In genomic region chr15:49888727-49889126, GRCh38 we compare ENCODE assay signal across 25 cellular contexts.
"Had no signal": no experiment of that assay in that cellular context is flagged by ENCODE, and none has a peak within 500 bp of the region (broad histone marks: within the 10 kb centered on the region; RNA-seq: fewer than 3 reads in every experiment).

No MANE protein-coding gene starts in this region.

- H3K27ac Mint-ChIP-seq: activated CD4-positive, alpha-beta T cell treated with anti-CD3 and anti-CD28 coated beads for 36 hours; activated CD8-positive, alpha-beta memory T cell treated with anti-CD3 and anti-CD28 coated beads, Interleukin-2, amount 10 ng/mL, durations not matched to agents 7 days and 5 days; activated CD8-positive, alpha-beta T cell treated with anti-CD3 and anti-CD28 coated beads, Interleukin-2, amount 10 ng/mL, durations not matched to agents 7 days and 5 days; activated naive CD4-positive, alpha-beta T cell treated with anti-CD3 and anti-CD28 coated beads, Interleukin-2, amount 50 U/mL, for 72 hours; activated T-cell treated with anti-CD3 and anti-CD28 coated beads, Interleukin-2, amount 50 U/mL, for 72 hours; naive B cell had no signal

- H3K36me3 ChIP-seq: colonic mucosa, pancreas, prostate gland had no signal

- H3K4me3 ChIP-seq: colonic mucosa, dorsolateral prefrontal cortex, pancreas, prostate gland had no signal

- H3K9me3 ChIP-seq: colonic mucosa, pancreas, prostate gland had no signal

- H3K4me1 Mint-ChIP-seq: activated CD4-positive, alpha-beta T cell treated with anti-CD3 and anti-CD28 coated beads for 36 hours; activated CD8-positive, alpha-beta memory T cell treated with anti-CD3 and anti-CD28 coated beads, Interleukin-2, amount 10 ng/mL, durations not matched to agents 7 days and 5 days; naive B cell had no signal

- H3K4me1 ChIP-seq: colonic mucosa, pancreas, prostate gland had no signal

- ATAC-seq: activated CD4-positive, alpha-beta T cell treated with anti-CD3 and anti-CD28 coated beads for 36 hours; activated CD8-positive, alpha-beta memory T cell treated with anti-CD3 and anti-CD28 coated beads, Interleukin-2, amount 10 ng/mL, durations not matched to agents 7 days and 5 days; activated CD8-positive, alpha-beta T cell treated with anti-CD3 and anti-CD28 coated beads, Interleukin-2, amount 10 ng/mL, durations not matched to agents 7 days and 5 days; activated naive CD4-positive, alpha-beta T cell treated with anti-CD3 and anti-CD28 coated beads, Interleukin-2, amount 50 U/mL, for 72 hours; activated T-cell treated with anti-CD3 and anti-CD28 coated beads, Interleukin-2, amount 50 U/mL, for 72 hours; left cardiac atrium; left ventricle myocardium superior; pancreas had no signal

- H3K27me3 ChIP-seq: colonic mucosa, dorsolateral prefrontal cortex, pancreas had no signal

- H3K36me3 Mint-ChIP-seq: activated naive CD4-positive, alpha-beta T cell treated with anti-CD3 and anti-CD28 coated beads, Interleukin-2, amount 50 U/mL, for 72 hours; naive B cell had no signal

- H3K9me3 Mint-ChIP-seq: activated naive CD4-positive, alpha-beta T cell treated with anti-CD3 and anti-CD28 coated beads, Interleukin-2, amount 50 U/mL, for 72 hours; activated T-cell treated with anti-CD3 and anti-CD28 coated beads, Interleukin-2, amount 50 U/mL, for 72 hours had no signal

- H3K27ac ChIP-seq: colonic mucosa, dorsolateral prefrontal cortex, pancreas had no signal

- H3K27me3 Mint-ChIP-seq: activated CD4-positive, alpha-beta T cell treated with anti-CD3 and anti-CD28 coated beads for 36 hours; activated CD8-positive, alpha-beta memory T cell treated with anti-CD3 and anti-CD28 coated beads, Interleukin-2, amount 10 ng/mL, durations not matched to agents 7 days and 5 days; type B pancreatic cell had no signal

- H3K4me3 Mint-ChIP-seq: activated CD4-positive, alpha-beta T cell treated with anti-CD3 and anti-CD28 coated beads for 36 hours; activated CD8-positive, alpha-beta memory T cell treated with anti-CD3 and anti-CD28 coated beads, Interleukin-2, amount 10 ng/mL, durations not matched to agents 7 days and 5 days; activated CD8-positive, alpha-beta T cell treated with anti-CD3 and anti-CD28 coated beads, Interleukin-2, amount 10 ng/mL, durations not matched to agents 7 days and 5 days; activated T-cell treated with anti-CD3 and anti-CD28 coated beads, Interleukin-2, amount 50 U/mL, for 72 hours; mesothelial cell of epicardium; naive B cell had no signal

- DNase-seq: activated CD4-positive, alpha-beta T cell treated with anti-CD3 and anti-CD28 coated beads for 36 hours; activated CD4-positive, CD25-positive, alpha-beta regulatory T cell; activated CD8-positive, alpha-beta memory T cell treated with anti-CD3 and anti-CD28 coated beads, Interleukin-2, amount 10 ng/mL, durations not matched to agents 7 days and 5 days; activated CD8-positive, alpha-beta T cell treated with anti-CD3 and anti-CD28 coated beads, Interleukin-2, amount 10 ng/mL, durations not matched to agents 7 days and 5 days; activated naive CD4-positive, alpha-beta T cell; activated T-cell treated with anti-CD3 and anti-CD28 coated beads, Interleukin-2, amount 50 U/mL, for 72 hours; anterior cingulate cortex; cerebellar nuclear complex; colonic mucosa; dorsolateral prefrontal cortex; effector memory CD4-positive, alpha-beta T cell; erythroblast; head of caudate nucleus; hippocampal formation; left cardiac atrium; left ventricle myocardium superior; naive B cell; pancreas; stimulated activated CD4-positive, alpha-beta T cell treated with anti-CD3 and anti-CD28 coated beads, Interleukin-15, amount 100 ng/mL, for 24 hours; stimulated activated CD4-positive, alpha-beta T cell treated with anti-CD3 and anti-CD28 coated beads, Interleukin-2, amount 100 ng/mL, for 24 hours; stimulated activated naive CD4-positive, alpha-beta T cell had no signal
